17 cellular contexts compared by ENCODE assay signal in the genomic region with DNA sequence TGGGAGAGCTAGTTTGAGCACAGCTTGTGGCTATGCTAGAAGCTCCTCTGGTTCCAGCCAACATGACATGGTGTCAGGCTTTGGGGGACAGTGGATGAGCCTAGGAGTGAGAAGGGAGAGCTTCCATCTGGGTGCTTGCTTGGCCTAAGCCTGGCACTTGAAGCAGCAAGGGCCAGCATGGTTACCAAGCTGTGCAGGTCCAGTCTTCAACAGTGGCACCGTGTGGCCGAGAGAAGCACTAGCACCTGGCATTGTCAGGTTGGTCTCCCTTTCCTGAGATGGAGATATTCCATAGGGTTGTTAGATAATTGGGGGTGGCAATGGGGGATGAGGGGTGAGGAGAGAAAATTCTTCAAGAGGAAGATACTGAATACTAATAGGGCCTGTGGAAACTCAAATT.
DNase-seq lines count a peak whose midpoint lies in the region; ATAC-seq, FAIRE-seq and TF ChIP-seq lines count a peak whose summit lies in the region.
"Had no signal": no experiment of that assay in that cellular context is flagged by ENCODE, and none has a peak within 500 bp of the region (broad histone marks: within the 10 kb centered on the region; RNA-seq: fewer than 3 reads in every experiment).

No MANE protein-coding gene starts in this region.

- no peak for TF ChIP-seq EP300 in SK-N-SH (IDR thresholded peaks at IDR 0.05; ENCODE audit: borderline replicate concordance in 1 of 2, low read depth in 1 of 2, low read length in 1 of 2)

- H3K9me3 ChIP-seq in SK-N-SH = no peaks in the 10 kb centered on the region
- peaks cover 11% of the 10 kb centered on the region for H3K9me3 ChIP-seq in CD8-positive, alpha-beta memory T cell (ENCODE audit: low read length)

- DNase-seq in SK-N-SH (no peak), bronchial epithelial cell (ENCODE audit: low read depth) (no peak), neural crest cell (ENCODE audit: low read depth, low spot score) (no peak)
- DNase-seq in CD8-positive, alpha-beta memory T cell = no peak
- no peak for DNase-seq in stimulated activated naive CD4-positive, alpha-beta T cell treated with Interleukin-2 at 50 U/mL for 16 hours (lab: John Stamatoyannopoulos, UW)
- DNase-seq: activated B cell treated with CpG ODN at 0.5 μM for 24 hours; activated T-cell treated with anti-CD3 and anti-CD28 coated beads, Interleukin-2, amount 50 U/mL, for 1 hour; amygdala; hypothalamus; MG63; NCI-H446 treated with DMSO at 0.1 percent for 48 hours; nucleus accumbens had no signal

- no peak for TF ChIP-seq RAD21 in SK-N-SH (IDR thresholded peaks at IDR 0.05; ENCODE audit: low read length)

- no peaks in the 10 kb centered on the region for H3K4me1 Mint-ChIP-seq in neural crest cell
- H3K4me1 Mint-ChIP-seq in CD8-positive, alpha-beta memory T cell = no peaks in the 10 kb centered on the region
- H3K4me1 Mint-ChIP-seq: activated B cell treated with CpG ODN at 0.5 μM for 24 hours had no signal

- H3K4me3 ChIP-seq in SK-N-SH (ENCODE audit: low read depth in 2 of 2, low read length in 1 of 2) (no peak overlapping the region), KMS-11 (IDR thresholded peaks at IDR 0.05; ENCODE audit: insufficient read depth, low read depth, low read length) (no peak overlapping the region), bronchial epithelial cell (ENCODE audit: low read depth, low read length) (no peak overlapping the region)
- no peak overlapping the region for H3K4me3 ChIP-seq in CD8-positive, alpha-beta memory T cell (ENCODE audit: low read length)
- H3K4me3 ChIP-seq: lung, MG63, SJCRH30 had no signal

- H3K27me3 Mint-ChIP-seq in neural crest cell (ENCODE audit: low read depth) = no peaks in the 10 kb centered on the region
- peaks cover 20 to 21% of the 10 kb centered on the region in 2 donors for H3K27me3 Mint-ChIP-seq in CD8-positive, alpha-beta memory T cell

- ATAC-seq in SK-N-SH treated with all-trans-retinoic acid at 6 μM for 48 hours = no peak
- no peak for ATAC-seq in GM18861 (IDR thresholded peaks at IDR 0.05; ENCODE audit: unreplicated experiment)

- POLR2A ChIA-PET in SK-N-SH (lab: Yijun Ruan, JAX) = no interaction called here
- POLR2A ChIA-PET in CD8-positive, alpha-beta memory T cell (lab: Charles Lee) = no interaction called here

- no peak overlapping the region for H2AFZ ChIP-seq in SK-N-SH (ENCODE audit: low read depth)
- H2AFZ ChIP-seq in KMS-11 (ENCODE audit: low read depth) = no peak overlapping the region

- H3F3A ChIP-seq in SK-N-SH (replicated peaks; ENCODE audit: insufficient read depth) = no peaks in the 10 kb centered on the region

- H3K36me3 ChIP-seq in SK-N-SH (replicated peaks in 1 of 2; ENCODE audit: control insufficient read depth in 1 of 2, insufficient read depth in 2 of 2, low read length in 1 of 2) (no peaks in the 10 kb centered on the region), KMS-11 (ENCODE audit: insufficient read depth) (no peaks in the 10 kb centered on the region), bronchial epithelial cell (ENCODE audit: control insufficient read depth, insufficient read depth, low read length) (no peaks in the 10 kb centered on the region)
- H3K36me3 ChIP-seq in CD8-positive, alpha-beta memory T cell (ENCODE audit: insufficient read depth, low read length) = no peaks in the 10 kb centered on the region
- H3K36me3 ChIP-seq: MG63, SJCRH30 had no signal

- H3K27ac Mint-ChIP-seq in neural crest cell (ENCODE audit: unreplicated experiment) = no peak overlapping the region
- no peak overlapping the region for H3K27ac Mint-ChIP-seq in CD8-positive, alpha-beta memory T cell
- H3K27ac Mint-ChIP-seq: activated B cell treated with CpG ODN at 0.5 μM for 24 hours had no signal

- H3K4me2 ChIP-seq in SK-N-SH (no peak overlapping the region), KMS-11 (no peak overlapping the region)

- H3K79me2 ChIP-seq in SK-N-SH (ENCODE audit: insufficient read depth) (no peaks in the 10 kb centered on the region), KMS-11 (ENCODE audit: insufficient read depth, low read depth) (no peaks in the 10 kb centered on the region)

- no peak overlapping the region for H3K4me3 Mint-ChIP-seq in neural crest cell
- no peak overlapping the region for H3K4me3 Mint-ChIP-seq in CD8-positive, alpha-beta memory T cell
- H3K4me3 Mint-ChIP-seq: activated B cell treated with CpG ODN at 0.5 μM for 24 hours had no signal

- WGBS in SK-N-SH (ENCODE audit: low lambda C conversion rate) = 46% methylated on average over 2 of the region's 2 CpGs

- no peak for FAIRE-seq in bronchial epithelial cell (lab: Jason Lieb, UNC)

- peak; percentile 40 for TF ChIP-seq CTCF in SK-N-SH (IDR thresholded peaks at IDR 0.05)
- peak; percentile 48 for TF ChIP-seq CTCF in KMS-11 (conservative IDR thresholded peaks at IDR 0.05; ENCODE audit: low read depth, low read length)
- peak; percentile 14 for TF ChIP-seq CTCF in bronchial epithelial cell (IDR thresholded peaks at IDR 0.05; ENCODE audit: insufficient read depth, low read length, severe bottlenecking)
- peak; percentile 43 for TF ChIP-seq CTCF in neural crest cell (conservative IDR thresholded peaks at IDR 0.05)

- H3K27me3 ChIP-seq in SK-N-SH (ENCODE audit: insufficient read depth) (no peaks in the 10 kb centered on the region), KMS-11 (ENCODE audit: insufficient read depth, low read depth) (no peaks in the 10 kb centered on the region), bronchial epithelial cell (ENCODE audit: control insufficient read depth, insufficient read depth, low read length) (no peaks in the 10 kb centered on the region)
- H3K27me3 ChIP-seq in CD8-positive, alpha-beta memory T cell (ENCODE audit: insufficient read depth, low read length, poor library complexity, severe bottlenecking) = no peaks in the 10 kb centered on the region
- H3K27me3 ChIP-seq: MG63, SJCRH30 had no signal

- H3K27ac ChIP-seq in SK-N-SH (ENCODE audit: low read depth in 2 of 2, low read length in 1 of 2) (no peak overlapping the region), KMS-11 (no peak overlapping the region)
- H3K27ac ChIP-seq in CD8-positive, alpha-beta memory T cell (ENCODE audit: low read depth, low read length) = no peak overlapping the region
- H3K27ac ChIP-seq: SJCRH30 had no signal

- H3K9me2 ChIP-seq in SK-N-SH = no peaks in the 10 kb centered on the region

- H3K4me1 ChIP-seq in SK-N-SH (ENCODE audit: control insufficient read depth in 1 of 2, insufficient read depth in 2 of 2, low read depth in 1 of 2, low read length in 1 of 2) (no peaks in the 10 kb centered on the region), KMS-11 (ENCODE audit: low read depth, poor library complexity, severe bottlenecking) (no peaks in the 10 kb centered on the region)
- no peaks in the 10 kb centered on the region for H3K4me1 ChIP-seq in CD8-positive, alpha-beta memory T cell (ENCODE audit: insufficient read depth, low read length)
- H3K4me1 ChIP-seq: SJCRH30 had no signal

- peaks cover 9% of the 10 kb centered on the region for H3K36me3 Mint-ChIP-seq in neural crest cell (ENCODE audit: low read depth)
- peaks cover 0 to 13% (median 0%) of the 10 kb centered on the region in 3 donors for H3K36me3 Mint-ChIP-seq in CD8-positive, alpha-beta memory T cell

- H3K9ac ChIP-seq in SK-N-SH (no peak overlapping the region), KMS-11 (no peak overlapping the region)

- H4K20me1 ChIP-seq in SK-N-SH (ENCODE audit: insufficient read depth) (no peaks in the 10 kb centered on the region), KMS-11 (ENCODE audit: insufficient read depth) (no peaks in the 10 kb centered on the region)

- CTCF ChIA-PET in SK-N-SH (lab: Yijun Ruan, JAX) = no interaction called here
- CTCF ChIA-PET in CD8-positive, alpha-beta memory T cell (lab: Charles Lee) = no interaction called here

- peaks cover 6% of the 10 kb centered on the region for H3K9me3 Mint-ChIP-seq in neural crest cell
- peaks cover 5 to 40% (median 26%) of the 10 kb centered on the region in 5 donors for H3K9me3 Mint-ChIP-seq in CD8-positive, alpha-beta memory T cell

TF ChIP-seq in SK-N-SH, 30 proteins besides CTCF, POLR2A, EP300 and RAD21 (continues in another document):
- TF ChIP-seq MXI1 (IDR thresholded peaks at IDR 0.05; ENCODE audit: low read depth, low read length) (no peak), SIN3A (IDR thresholded peaks at IDR 0.05; ENCODE audit: borderline replicate concordance, low read depth, low read length) (no peak), MAX (IDR thresholded peaks at IDR 0.05; ENCODE audit: low read depth) (no peak), RFX5 (IDR thresholded peaks at IDR 0.05; ENCODE audit: low read length) (no peak), FOXJ3 (CRISPR knock-in tag; IDR thresholded peaks at IDR 0.05) (no peak), TEAD4 (IDR thresholded peaks at IDR 0.05; ENCODE audit: borderline replicate concordance, insufficient read depth) (no peak), YY1 (IDR thresholded peaks at IDR 0.05; ENCODE audit: low read depth) (no peak)

TF ChIP-seq in SK-N-SH treated with all-trans-retinoic acid at 6 μM for 48 hours, 23 proteins besides CTCF, POLR2A, EP300 and RAD21 (continues in another document):
- TF ChIP-seq ARNTL (CRISPR knock-in tag; IDR thresholded peaks at IDR 0.05; ENCODE audit: borderline replicate concordance, low read depth) = no peak
- TF ChIP-seq ZNF70 (CRISPR knock-in tag; IDR thresholded peaks at IDR 0.05) = no peak
- no peak for TF ChIP-seq ZNF8 (CRISPR knock-in tag; IDR thresholded peaks at IDR 0.05)
- TF ChIP-seq OSR1 (CRISPR knock-in tag; IDR thresholded peaks at IDR 0.05) = no peak
- no peak for TF ChIP-seq BACH2 (CRISPR knock-in tag; IDR thresholded peaks at IDR 0.05; ENCODE audit: borderline replicate concordance)
- TF ChIP-seq, protein P1, sequence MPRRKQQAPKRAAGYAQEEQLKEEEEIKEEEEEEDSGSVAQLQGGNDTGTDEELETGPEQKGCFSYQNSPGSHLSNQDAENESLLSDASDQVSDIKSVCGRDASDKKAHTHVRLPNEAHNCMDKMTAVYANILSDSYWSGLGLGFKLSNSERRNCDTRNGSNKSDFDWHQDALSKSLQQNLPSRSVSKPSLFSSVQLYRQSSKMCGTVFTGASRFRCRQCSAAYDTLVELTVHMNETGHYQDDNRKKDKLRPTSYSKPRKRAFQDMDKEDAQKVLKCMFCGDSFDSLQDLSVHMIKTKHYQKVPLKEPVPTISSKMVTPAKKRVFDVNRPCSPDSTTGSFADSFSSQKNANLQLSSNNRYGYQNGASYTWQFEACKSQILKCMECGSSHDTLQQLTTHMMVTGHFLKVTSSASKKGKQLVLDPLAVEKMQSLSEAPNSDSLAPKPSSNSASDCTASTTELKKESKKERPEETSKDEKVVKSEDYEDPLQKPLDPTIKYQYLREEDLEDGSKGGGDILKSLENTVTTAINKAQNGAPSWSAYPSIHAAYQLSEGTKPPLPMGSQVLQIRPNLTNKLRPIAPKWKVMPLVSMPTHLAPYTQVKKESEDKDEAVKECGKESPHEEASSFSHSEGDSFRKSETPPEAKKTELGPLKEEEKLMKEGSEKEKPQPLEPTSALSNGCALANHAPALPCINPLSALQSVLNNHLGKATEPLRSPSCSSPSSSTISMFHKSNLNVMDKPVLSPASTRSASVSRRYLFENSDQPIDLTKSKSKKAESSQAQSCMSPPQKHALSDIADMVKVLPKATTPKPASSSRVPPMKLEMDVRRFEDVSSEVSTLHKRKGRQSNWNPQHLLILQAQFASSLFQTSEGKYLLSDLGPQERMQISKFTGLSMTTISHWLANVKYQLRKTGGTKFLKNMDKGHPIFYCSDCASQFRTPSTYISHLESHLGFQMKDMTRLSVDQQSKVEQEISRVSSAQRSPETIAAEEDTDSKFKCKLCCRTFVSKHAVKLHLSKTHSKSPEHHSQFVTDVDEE (CRISPR knock-in tag; IDR thresholded peaks at IDR 0.05) = no peak
- no peak for TF ChIP-seq ZC3H10 (CRISPR knock-in tag; IDR thresholded peaks at IDR 0.05)
